ENCODE assay signal across 24 cellular contexts in the genomic region with DNA sequence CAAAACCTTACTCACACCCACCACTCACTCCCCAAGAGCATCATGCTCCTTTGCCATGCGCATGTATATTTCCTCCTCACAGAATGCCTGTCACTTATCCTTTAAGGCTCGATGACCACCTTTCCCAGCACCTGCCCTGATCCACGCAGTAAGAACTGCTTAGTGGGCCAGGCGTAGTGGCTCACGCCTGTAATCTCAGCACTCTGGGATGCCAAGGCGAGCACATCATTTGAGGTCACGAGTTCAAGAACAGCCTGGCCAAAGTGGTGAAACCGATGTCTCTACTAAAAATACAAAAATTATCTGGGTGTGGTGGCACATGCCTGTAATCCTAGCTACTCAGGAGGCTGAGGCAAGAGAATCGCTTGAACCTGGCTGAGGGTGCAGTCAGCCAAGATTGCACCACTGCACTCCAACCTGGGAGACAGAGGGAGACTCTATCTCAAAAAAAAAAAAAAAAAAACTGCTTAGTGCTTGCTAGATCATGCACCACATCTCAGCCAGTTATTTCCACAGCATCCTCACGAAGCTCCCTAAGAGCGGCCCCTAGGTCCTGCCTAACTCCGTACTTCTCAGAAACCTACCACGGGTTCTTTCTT.
"Had no signal": no experiment of that assay in that cellular context is flagged by ENCODE, and none has a peak within 500 bp of the region (broad histone marks: within the 10 kb centered on the region; RNA-seq: fewer than 3 reads in every experiment).

No MANE protein-coding gene starts in this region.

- H3K36me3 Mint-ChIP-seq: activated naive CD8-positive, alpha-beta T cell treated with anti-CD3 and anti-CD28 coated beads for 36 hours; natural killer cell; type B pancreatic cell had no signal

- H3K27me3 Mint-ChIP-seq: activated CD8-positive, alpha-beta T cell treated with anti-CD3 and anti-CD28 coated beads for 36 hours; T-helper 17 cell; type B pancreatic cell had no signal

- H3K27ac Mint-ChIP-seq: activated CD8-positive, alpha-beta T cell treated with anti-CD3 and anti-CD28 coated beads for 36 hours; activated naive CD8-positive, alpha-beta T cell treated with anti-CD3 and anti-CD28 coated beads for 36 hours; stimulated activated naive CD8-positive, alpha-beta T cell treated with anti-CD3 and anti-CD28 coated beads, Interleukin-15, Interleukin-2, amounts not matched to agents 100 ng/mL and 50 ng/mL, for 24 hours; T-helper 17 cell; type B pancreatic cell had no signal

- ATAC-seq: body of pancreas, left cardiac atrium, right cardiac atrium had no signal

- H3K9me3 Mint-ChIP-seq: activated B cell treated with CpG ODN at 0.5 μM for 24 hours; activated CD8-positive, alpha-beta T cell treated with anti-CD3 and anti-CD28 coated beads for 36 hours; activated naive CD8-positive, alpha-beta T cell treated with anti-CD3 and anti-CD28 coated beads for 36 hours; natural killer cell; stimulated activated naive CD8-positive, alpha-beta T cell treated with anti-CD3 and anti-CD28 coated beads, Interleukin-15, Interleukin-2, amounts not matched to agents 100 ng/mL and 50 ng/mL, for 24 hours; type B pancreatic cell had no signal

- DNase-seq: activated CD4-positive, alpha-beta T cell treated with anti-CD3 and anti-CD28 coated beads, Interleukin-2, amount 50 U/mL, for 1 hour; activated naive CD4-positive, alpha-beta T cell; activated naive CD8-positive, alpha-beta T cell treated with anti-CD3 and anti-CD28 coated beads for 36 hours; adrenal gland; aorta; body of pancreas; cerebellar nuclear complex; colonic mucosa; effector CD8-positive, alpha-beta T cell; esophagus squamous epithelium; left cardiac atrium; mammary epithelial cell; natural killer cell; right cardiac atrium; SK-N-SH; stimulated activated CD4-positive, alpha-beta T cell treated with anti-CD3 and anti-CD28 coated beads, Interleukin-12 subunit alpha, Interleukin-12 subunit beta, amount 100 ng/mL, for 4 hours; stimulated activated CD4-positive, alpha-beta T cell treated with anti-CD3 and anti-CD28 coated beads, Interleukin-4, amount 100 ng/mL, for 1 hour; SW 1271; T-helper 17 cell; T1000 had no signal

- H3K4me3 Mint-ChIP-seq: activated B cell treated with CpG ODN at 0.5 μM for 24 hours; activated CD8-positive, alpha-beta T cell treated with anti-CD3 and anti-CD28 coated beads for 36 hours; activated naive CD8-positive, alpha-beta T cell treated with anti-CD3 and anti-CD28 coated beads for 36 hours; natural killer cell; stimulated activated naive CD8-positive, alpha-beta T cell treated with anti-CD3 and anti-CD28 coated beads, Interleukin-15, Interleukin-2, amounts not matched to agents 100 ng/mL and 50 ng/mL, for 24 hours; type B pancreatic cell had no signal
